In the genomic region with DNA sequence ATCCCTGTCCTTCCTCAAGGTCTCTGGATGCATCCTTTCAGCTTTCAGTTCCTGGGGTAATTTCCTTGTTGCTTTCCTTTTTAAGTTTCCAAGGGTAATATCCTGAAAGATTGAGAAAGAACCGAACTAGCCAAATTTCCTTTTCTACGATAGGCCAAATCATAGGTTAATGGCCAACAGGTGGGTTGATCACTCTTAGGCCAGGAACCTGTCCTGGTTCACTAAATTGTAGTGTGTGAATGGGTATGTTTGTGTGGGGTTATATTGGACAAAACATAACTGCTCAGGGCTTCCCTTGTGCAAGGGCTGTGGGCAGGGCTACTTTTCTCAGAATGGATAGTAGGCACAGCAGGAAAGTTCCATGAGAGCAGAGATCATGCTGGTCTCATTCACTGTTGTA, we compare ENCODE assay signal across 18 cellular contexts.
"Had no signal": no experiment of that assay in that cellular context is flagged by ENCODE, and none has a peak within 500 bp of the region (broad histone marks: within the 10 kb centered on the region; RNA-seq: fewer than 3 reads in every experiment).

No MANE protein-coding gene starts in this region.

- ATAC-seq: gastrocnemius medialis, heart right ventricle, left cardiac atrium, left lung, left ventricle myocardium superior, lower lobe of right lung, mucosa of descending colon had no signal

- H3K4me3 ChIP-seq: colonic mucosa, esophagus squamous epithelium, gastrocnemius medialis, heart right ventricle, left lung, lower lobe of right lung, mucosa of descending colon had no signal

- H3K9me3 ChIP-seq: colonic mucosa, esophagus squamous epithelium, gastrocnemius medialis, heart right ventricle, left lung, lower lobe of right lung, mucosa of descending colon had no signal

- H3K27ac ChIP-seq: colonic mucosa, esophagus squamous epithelium, gastrocnemius medialis, heart right ventricle, left lung, lower lobe of right lung had no signal

- H3K36me3 ChIP-seq: colonic mucosa, esophagus squamous epithelium, gastrocnemius medialis, lower lobe of right lung had no signal

- H3K4me1 ChIP-seq: colonic mucosa, esophagus squamous epithelium, gastrocnemius medialis, heart right ventricle, left lung, lower lobe of right lung had no signal

- H3K27me3 ChIP-seq: colonic mucosa, gastrocnemius medialis, heart right ventricle, left lung had no signal

- DNase-seq: colonic mucosa; cortex of kidney; effector CD4-positive, alpha-beta T cell; effector memory CD4-positive, alpha-beta T cell; esophagus squamous epithelium; foreskin fibroblast; foreskin melanocyte; gastrocnemius medialis; glutamatergic neuron; heart right ventricle; hippocampal formation; left cardiac atrium; left lung; left ventricle myocardium superior; lower lobe of right lung; mesenchymal stem cell; mucosa of descending colon; naive B cell had no signal
